In genomic region chrX:153927686-153927935, GRCh38 we compare ENCODE assay signal across 1 cellular context.
TF ChIP-seq lines count a peak whose summit lies in the region.

No MANE protein-coding gene starts in this region.

TF ChIP-seq in GM23338, 12 proteins besides CTCF, POLR2A, EP300 and RAD21 (continued from another document):
- no peak for TF ChIP-seq EZH2 (IDR thresholded peaks at IDR 0.05; ENCODE audit: low read depth, unreplicated experiment)
- no peak for TF ChIP-seq POLR2AphosphoS5 (IDR thresholded peaks at IDR 0.05; ENCODE audit: low read depth)
- no peak for TF ChIP-seq EZH2phosphoT487 (IDR thresholded peaks at IDR 0.05; ENCODE audit: unreplicated experiment)
- TF ChIP-seq JUNB (IDR thresholded peaks at IDR 0.05; ENCODE audit: unreplicated experiment) = no peak
- TF ChIP-seq, protein P1, sequence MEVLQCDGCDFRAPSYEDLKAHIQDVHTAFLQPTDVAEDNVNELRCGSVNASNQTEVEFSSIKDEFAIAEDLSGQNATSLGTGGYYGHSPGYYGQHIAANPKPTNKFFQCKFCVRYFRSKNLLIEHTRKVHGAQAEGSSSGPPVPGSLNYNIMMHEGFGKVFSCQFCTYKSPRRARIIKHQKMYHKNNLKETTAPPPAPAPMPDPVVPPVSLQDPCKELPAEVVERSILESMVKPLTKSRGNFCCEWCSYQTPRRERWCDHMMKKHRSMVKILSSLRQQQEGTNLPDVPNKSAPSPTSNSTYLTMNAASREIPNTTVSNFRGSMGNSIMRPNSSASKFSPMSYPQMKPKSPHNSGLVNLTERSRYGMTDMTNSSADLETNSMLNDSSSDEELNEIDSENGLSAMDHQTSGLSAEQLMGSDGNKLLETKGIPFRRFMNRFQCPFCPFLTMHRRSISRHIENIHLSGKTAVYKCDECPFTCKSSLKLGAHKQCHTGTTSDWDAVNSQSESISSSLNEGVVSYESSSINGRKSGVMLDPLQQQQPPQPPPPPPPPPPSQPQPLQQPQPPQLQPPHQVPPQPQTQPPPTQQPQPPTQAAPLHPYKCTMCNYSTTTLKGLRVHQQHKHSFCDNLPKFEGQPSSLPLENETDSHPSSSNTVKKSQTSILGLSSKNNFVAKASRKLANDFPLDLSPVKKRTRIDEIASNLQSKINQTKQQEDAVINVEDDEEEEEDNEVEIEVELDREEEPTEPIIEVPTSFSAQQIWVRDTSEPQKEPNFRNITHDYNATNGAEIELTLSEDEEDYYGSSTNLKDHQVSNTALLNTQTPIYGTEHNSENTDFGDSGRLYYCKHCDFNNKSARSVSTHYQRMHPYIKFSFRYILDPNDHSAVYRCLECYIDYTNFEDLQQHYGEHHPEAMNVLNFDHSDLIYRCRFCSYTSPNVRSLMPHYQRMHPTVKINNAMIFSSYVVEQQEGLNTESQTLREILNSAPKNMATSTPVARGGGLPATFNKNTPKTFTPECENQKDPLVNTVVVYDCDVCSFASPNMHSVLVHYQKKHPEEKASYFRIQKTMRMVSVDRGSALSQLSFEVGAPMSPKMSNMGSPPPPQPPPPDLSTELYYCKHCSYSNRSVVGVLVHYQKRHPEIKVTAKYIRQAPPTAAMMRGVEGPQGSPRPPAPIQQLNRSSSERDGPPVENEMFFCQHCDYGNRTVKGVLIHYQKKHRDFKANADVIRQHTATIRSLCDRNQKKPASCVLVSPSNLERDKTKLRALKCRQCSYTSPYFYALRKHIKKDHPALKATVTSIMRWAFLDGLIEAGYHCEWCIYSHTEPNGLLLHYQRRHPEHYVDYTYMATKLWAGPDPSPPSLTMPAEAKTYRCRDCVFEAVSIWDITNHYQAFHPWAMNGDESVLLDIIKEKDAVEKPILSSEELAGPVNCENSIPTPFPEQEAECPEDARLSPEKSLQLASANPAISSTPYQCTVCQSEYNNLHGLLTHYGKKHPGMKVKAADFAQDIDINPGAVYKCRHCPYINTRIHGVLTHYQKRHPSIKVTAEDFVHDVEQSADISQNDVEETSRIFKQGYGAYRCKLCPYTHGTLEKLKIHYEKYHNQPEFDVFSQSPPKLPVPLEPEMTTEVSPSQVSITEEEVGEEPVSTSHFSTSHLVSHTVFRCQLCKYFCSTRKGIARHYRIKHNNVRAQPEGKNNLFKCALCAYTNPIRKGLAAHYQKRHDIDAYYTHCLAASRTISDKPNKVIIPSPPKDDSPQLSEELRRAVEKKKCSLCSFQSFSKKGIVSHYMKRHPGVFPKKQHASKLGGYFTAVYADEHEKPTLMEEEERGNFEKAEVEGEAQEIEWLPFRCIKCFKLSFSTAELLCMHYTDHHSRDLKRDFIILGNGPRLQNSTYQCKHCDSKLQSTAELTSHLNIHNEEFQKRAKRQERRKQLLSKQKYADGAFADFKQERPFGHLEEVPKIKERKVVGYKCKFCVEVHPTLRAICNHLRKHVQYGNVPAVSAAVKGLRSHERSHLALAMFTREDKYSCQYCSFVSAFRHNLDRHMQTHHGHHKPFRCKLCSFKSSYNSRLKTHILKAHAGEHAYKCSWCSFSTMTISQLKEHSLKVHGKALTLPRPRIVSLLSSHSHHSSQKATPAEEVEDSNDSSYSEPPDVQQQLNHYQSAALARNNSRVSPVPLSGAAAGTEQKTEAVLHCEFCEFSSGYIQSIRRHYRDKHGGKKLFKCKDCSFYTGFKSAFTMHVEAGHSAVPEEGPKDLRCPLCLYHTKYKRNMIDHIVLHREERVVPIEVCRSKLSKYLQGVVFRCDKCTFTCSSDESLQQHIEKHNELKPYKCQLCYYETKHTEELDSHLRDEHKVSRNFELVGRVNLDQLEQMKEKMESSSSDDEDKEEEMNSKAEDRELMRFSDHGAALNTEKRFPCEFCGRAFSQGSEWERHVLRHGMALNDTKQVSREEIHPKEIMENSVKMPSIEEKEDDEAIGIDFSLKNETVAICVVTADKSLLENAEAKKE (CRISPR knock-in tag; IDR thresholded peaks at IDR 0.05) = no peak
- no peak for TF ChIP-seq STAT1 (IDR thresholded peaks at IDR 0.05; ENCODE audit: unreplicated experiment)
- no peak for TF ChIP-seq NANOG (IDR thresholded peaks at IDR 0.05; ENCODE audit: borderline replicate concordance)
- TF ChIP-seq ZNF331 (CRISPR knock-in tag; IDR thresholded peaks at IDR 0.05; ENCODE audit: low read depth) = no peak
